Comparison of ENCODE assay signal across 28 cellular contexts in genomic region chr4:22870847-22871246, GRCh38.
"Had no signal": no experiment of that assay in that cellular context is flagged by ENCODE, and none has a peak within 500 bp of the region (broad histone marks: within the 10 kb centered on the region; RNA-seq: fewer than 3 reads in every experiment).

No MANE protein-coding gene starts in this region.

- H3K27me3 ChIP-seq: stomach, suprapubic skin, testis, thyroid gland, tibial artery, tibial nerve, transverse colon, upper lobe of left lung, upper lobe of right lung, uterus, vagina had no signal

- ATAC-seq: stimulated activated effector memory CD8-positive, alpha-beta T cell treated with anti-CD3 and anti-CD28 coated beads, Interleukin-12 subunit alpha, Interleukin-12 subunit beta, amount 100 ng/mL, for 72 hours; stimulated activated memory B cell treated with anti-CD40 and anti-IgM and Interleukin-4, amounts not matched to agents 10 μg/mL and 1 μg/mL and 100 μg/mL, for 72 hours; stimulated activated naive B cell treated with anti-CD40 and anti-IgM and Interleukin-4, amounts not matched to agents 10 μg/mL and 1 μg/mL and 100 μg/mL, for 72 hours; stimulated activated naive CD8-positive, alpha-beta T cell treated with anti-CD3 and anti-CD28 coated beads, Interleukin-15, amount 100 ng/mL, for 72 hours; stimulated activated naive CD8-positive, alpha-beta T cell treated with anti-CD3 and anti-CD28 coated beads, Interleukin-15, Interleukin-2, amounts not matched to agents 100 U/mL and 50 U/mL, for 24 hours; upper lobe of right lung had no signal

- H3K4me1 ChIP-seq: stomach, suprapubic skin, testis, tibial artery, tibial nerve, upper lobe of left lung, upper lobe of right lung, uterus, vagina had no signal

- H3K9me3 Mint-ChIP-seq: stimulated activated naive CD8-positive, alpha-beta T cell treated with anti-CD3 and anti-CD28 coated beads, Interleukin-15, Interleukin-2, amounts not matched to agents 100 ng/mL and 50 ng/mL, for 24 hours; type B pancreatic cell had no signal

- H3K9me3 ChIP-seq: stomach, suprapubic skin, testis, thoracic aorta, thyroid gland, tibial artery, tibial nerve, transverse colon, upper lobe of left lung, upper lobe of right lung, uterus, vagina had no signal

- H3K27me3 Mint-ChIP-seq: stimulated activated memory B cell treated with anti-CD40 and anti-IgM and Interleukin-4, amounts not matched to agents 10 μg/mL and 1 μg/mL and 100 μg/mL, for 72 hours; stimulated activated naive B cell treated with anti-CD40 and anti-IgM and Interleukin-4, amounts not matched to agents 10 μg/mL and 1 μg/mL and 100 μg/mL, for 72 hours; stimulated activated naive CD8-positive, alpha-beta T cell treated with anti-CD3 and anti-CD28 coated beads, Interleukin-15, amount 100 ng/mL, for 72 hours; stimulated activated naive CD8-positive, alpha-beta T cell treated with anti-CD3 and anti-CD28 coated beads, Interleukin-15, Interleukin-2, amounts not matched to agents 100 ng/mL and 50 ng/mL, for 24 hours had no signal

- DNase-seq: stimulated activated CD4-positive, alpha-beta T cell treated with anti-CD3 and anti-CD28 coated beads, Interleukin-2, amount 100 ng/mL, for 48 hours; stimulated activated CD4-positive, alpha-beta T cell treated with anti-CD3 and anti-CD28 coated beads, Interleukin-4, amount 100 ng/mL, for 1 hour; stimulated activated CD4-positive, alpha-beta T cell treated with anti-CD3 and anti-CD28 coated beads, Interleukin-4, amount 100 ng/mL, for 24 hours; stimulated activated CD4-positive, alpha-beta T cell treated with anti-CD3 and anti-CD28 coated beads, Interleukin-4, amount 100 ng/mL, for 4 hours; stimulated activated CD8-positive, alpha-beta memory T cell treated with anti-CD3 and anti-CD28 coated beads, Interleukin-4, amount 100 ng/mL, for 48 hours; stimulated activated naive B cell treated with anti-CD40 and anti-IgM and Interleukin-4, amounts not matched to agents 10 μg/mL and 1 μg/mL and 100 μg/mL, for 72 hours; stimulated activated naive CD4-positive, alpha-beta T cell; stimulated activated naive CD4-positive, alpha-beta T cell treated with Interleukin-2 at 50 U/mL for 16 hours; stimulated activated naive CD8-positive, alpha-beta T cell treated with anti-CD3 and anti-CD28 coated beads, Interleukin-15, amount 100 ng/mL, for 72 hours; stimulated activated naive CD8-positive, alpha-beta T cell treated with anti-CD3 and anti-CD28 coated beads, Interleukin-15, Interleukin-2, amounts not matched to agents 100 U/mL and 50 U/mL, for 24 hours; stomach; substantia nigra; testis; tibial artery; transverse colon; trophoblast cell; upper lobe of left lung; upper lobe of right lung; uterus had no signal

- H3K4me1 Mint-ChIP-seq: stimulated activated effector memory CD8-positive, alpha-beta T cell treated with anti-CD3 and anti-CD28 coated beads, Interleukin-12 subunit alpha, Interleukin-12 subunit beta, amount 100 ng/mL, for 72 hours; stimulated activated memory B cell treated with anti-CD40 and anti-IgM and Interleukin-4, amounts not matched to agents 10 μg/mL and 1 μg/mL and 100 μg/mL, for 72 hours; stimulated activated naive B cell treated with anti-CD40 and anti-IgM and Interleukin-4, amounts not matched to agents 10 μg/mL and 1 μg/mL and 100 μg/mL, for 72 hours; stimulated activated naive CD8-positive, alpha-beta T cell treated with anti-CD3 and anti-CD28 coated beads, Interleukin-15, amount 100 ng/mL, for 72 hours had no signal

- H3K36me3 ChIP-seq: stomach, suprapubic skin, thoracic aorta, thyroid gland, tibial artery, tibial nerve, transverse colon, upper lobe of left lung, upper lobe of right lung, uterus, vagina had no signal

- H3K27ac ChIP-seq: stomach, suprapubic skin, testis, thoracic aorta, thyroid gland, tibial artery, tibial nerve, transverse colon, upper lobe of left lung, upper lobe of right lung, uterus, vagina had no signal

- H3K27ac Mint-ChIP-seq: stimulated activated effector memory CD8-positive, alpha-beta T cell treated with anti-CD3 and anti-CD28 coated beads, Interleukin-12 subunit alpha, Interleukin-12 subunit beta, amount 100 ng/mL, for 72 hours; stimulated activated memory B cell treated with anti-CD40 and anti-IgM and Interleukin-4, amounts not matched to agents 10 μg/mL and 1 μg/mL and 100 μg/mL, for 72 hours; stimulated activated naive B cell treated with anti-CD40 and anti-IgM and Interleukin-4, amounts not matched to agents 10 μg/mL and 1 μg/mL and 100 μg/mL, for 72 hours; stimulated activated naive CD8-positive, alpha-beta T cell treated with anti-CD3 and anti-CD28 coated beads, Interleukin-15, amount 100 ng/mL, for 72 hours; stimulated activated naive CD8-positive, alpha-beta T cell treated with anti-CD3 and anti-CD28 coated beads, Interleukin-15, Interleukin-2, amounts not matched to agents 100 ng/mL and 50 ng/mL, for 24 hours; type B pancreatic cell had no signal

- H3K4me3 Mint-ChIP-seq: stimulated activated effector memory CD8-positive, alpha-beta T cell treated with anti-CD3 and anti-CD28 coated beads, Interleukin-12 subunit alpha, Interleukin-12 subunit beta, amount 100 ng/mL, for 72 hours; stimulated activated memory B cell treated with anti-CD40 and anti-IgM and Interleukin-4, amounts not matched to agents 10 μg/mL and 1 μg/mL and 100 μg/mL, for 72 hours; stimulated activated naive B cell treated with anti-CD40 and anti-IgM and Interleukin-4, amounts not matched to agents 10 μg/mL and 1 μg/mL and 100 μg/mL, for 72 hours; stimulated activated naive CD8-positive, alpha-beta T cell treated with anti-CD3 and anti-CD28 coated beads, Interleukin-15, amount 100 ng/mL, for 72 hours; stimulated activated naive CD8-positive, alpha-beta T cell treated with anti-CD3 and anti-CD28 coated beads, Interleukin-15, Interleukin-2, amounts not matched to agents 100 ng/mL and 50 ng/mL, for 24 hours; type B pancreatic cell had no signal

- H3K36me3 Mint-ChIP-seq: stimulated activated memory B cell treated with anti-CD40 and anti-IgM and Interleukin-4, amounts not matched to agents 10 μg/mL and 1 μg/mL and 100 μg/mL, for 72 hours; stimulated activated naive B cell treated with anti-CD40 and anti-IgM and Interleukin-4, amounts not matched to agents 10 μg/mL and 1 μg/mL and 100 μg/mL, for 72 hours; type B pancreatic cell had no signal

- H3K4me3 ChIP-seq: stomach, suprapubic skin, testis, thoracic aorta, thyroid gland, tibial artery, tibial nerve, transverse colon, upper lobe of left lung, upper lobe of right lung, uterus, vagina had no signal
